Comparison of ENCODE assay signal across 13 cellular contexts in the genomic region with DNA sequence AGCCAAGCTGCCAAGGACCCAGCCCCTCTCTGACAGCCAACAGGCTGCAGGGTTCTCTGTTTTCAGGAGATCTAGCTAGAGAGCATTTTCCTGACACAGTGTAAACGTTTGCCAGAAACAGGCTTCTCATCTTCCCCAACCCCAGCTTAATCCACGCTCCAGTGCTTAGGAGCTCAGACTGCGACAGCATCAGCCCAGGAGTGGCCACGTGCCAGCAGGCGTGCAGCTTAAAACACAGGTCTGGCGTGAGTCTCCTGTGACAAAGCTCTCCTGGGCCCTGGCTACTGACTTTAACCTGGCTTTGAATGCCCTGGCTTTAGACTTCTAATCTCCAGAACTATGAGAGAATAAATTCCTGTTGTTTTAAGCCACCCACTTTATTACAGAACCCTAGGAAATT.
DNase-seq lines count a peak whose midpoint lies in the region; ATAC-seq and TF ChIP-seq lines count a peak whose summit lies in the region.
"Had no signal": no experiment of that assay in that cellular context is flagged by ENCODE, and none has a peak within 500 bp of the region (broad histone marks: within the 10 kb centered on the region; RNA-seq: fewer than 3 reads in every experiment).

No MANE protein-coding gene starts in this region.

- TF ChIP-seq POLR2A in body of pancreas (IDR thresholded peaks at IDR 0.05) = no peak

- no peaks in the 10 kb centered on the region for H4K20me1 ChIP-seq in neural progenitor cell (ENCODE audit: low read depth)

- peak; percentile 38 for ATAC-seq in body of pancreas
- ATAC-seq in HG03139 (IDR thresholded peaks at IDR 0.05; ENCODE audit: unreplicated experiment) = no peak
- ATAC-seq in GM21528 (IDR thresholded peaks at IDR 0.05; ENCODE audit: low FRiP score, unreplicated experiment) = no peak
- no peak for ATAC-seq in left lobe of liver

- H3K4me3 ChIP-seq in body of pancreas (no peak overlapping the region), neural progenitor cell (no peak overlapping the region)
- H3K4me3 ChIP-seq: esophagus muscularis mucosa had no signal

- H3K27ac Mint-ChIP-seq in neural progenitor cell (no peak overlapping the region), CD14-positive monocyte (no peak overlapping the region)

- H3K27me3 Mint-ChIP-seq in neural progenitor cell (ENCODE audit: insufficient read depth, low read depth) (peaks cover 3% of the 10 kb centered on the region), CD14-positive monocyte (ENCODE audit: low read depth in 3 of 3) (peaks cover 2 to 7% (median 6%) of the 10 kb centered on the region in 3 donors)

- H3F3A ChIP-seq in neural progenitor cell (ENCODE audit: low read depth) = no peaks in the 10 kb centered on the region

- H3K27ac ChIP-seq in body of pancreas (peak overlapping the region in 1 of 4 donors; percentile 13), neural progenitor cell (no peak overlapping the region)
- H3K27ac ChIP-seq: esophagus muscularis mucosa had no signal

- DNase-seq in DMS153 treated with DMSO at 0.1 percent for 48 hours (lab: John Stamatoyannopoulos, UW; ENCODE audit: unreplicated experiment) (peak; percentile 57), NCI-H2081 treated with DMSO at 0.1 percent for 48 hours (lab: John Stamatoyannopoulos, UW) (peak; percentile 50), body of pancreas (peak; percentile 17 to 67 (median 54)), neural progenitor cell (ENCODE audit: low spot score) (peak; percentile 53), CD14-positive monocyte (ENCODE audit: low spot score) (no peak), left lobe of liver (ENCODE audit: low spot score) (no peak)
- DNase-seq: GOT3; immature natural killer cell; stimulated activated CD4-positive, alpha-beta T cell treated with anti-CD3 and anti-CD28 coated beads, Interleukin-15, amount 100 ng/mL, for 24 hours had no signal

- no peaks in the 10 kb centered on the region for H3K36me3 Mint-ChIP-seq in neural progenitor cell
- H3K36me3 Mint-ChIP-seq in CD14-positive monocyte = no peaks in the 10 kb centered on the region
- H3K36me3 Mint-ChIP-seq: immature natural killer cell had no signal

- 43 to 52% methylated on average over 5 to 6 of the region's 6 CpGs for WGBS in body of pancreas, 2 donors

- no peaks in the 10 kb centered on the region for H3K79me2 ChIP-seq in neural progenitor cell (ENCODE audit: low read depth)

- H3K36me3 ChIP-seq in body of pancreas (replicated peaks in 1 of 2; ENCODE audit: insufficient read depth in 1 of 2, low read depth in 2 of 2) (no peaks in the 10 kb centered on the region), neural progenitor cell (no peaks in the 10 kb centered on the region)
- H3K36me3 ChIP-seq: esophagus muscularis mucosa had no signal

- no peaks in the 10 kb centered on the region for H3K9me3 ChIP-seq in body of pancreas
- H3K9me3 ChIP-seq in neural progenitor cell (ENCODE audit: low read depth) = no peaks in the 10 kb centered on the region
- H3K9me3 ChIP-seq: esophagus muscularis mucosa had no signal

- no peaks in the 10 kb centered on the region for H3K27me3 ChIP-seq in body of pancreas
- H3K27me3 ChIP-seq in neural progenitor cell = no peaks in the 10 kb centered on the region
- H3K27me3 ChIP-seq: esophagus muscularis mucosa had no signal

- H3K4me1 ChIP-seq in body of pancreas (peaks cover 24% of the 10 kb centered on the region), neural progenitor cell (no peaks in the 10 kb centered on the region)

- H3K4me3 Mint-ChIP-seq in neural progenitor cell = no peak overlapping the region
- no peak overlapping the region for H3K4me3 Mint-ChIP-seq in CD14-positive monocyte
- H3K4me3 Mint-ChIP-seq: immature natural killer cell, neural crest cell had no signal

- H3K9me3 Mint-ChIP-seq in neural progenitor cell = no peaks in the 10 kb centered on the region
- H3K9me3 Mint-ChIP-seq in CD14-positive monocyte = no peaks in the 10 kb centered on the region
- H3K9me3 Mint-ChIP-seq: immature natural killer cell had no signal

- intact Hi-C loops in body of pancreas (cut with DNase I) (no loop called here), CD14-positive monocyte (cut with micrococcal nuclease) (no loop called here)

- H3K9ac ChIP-seq in neural progenitor cell = no peak overlapping the region

- TF ChIP-seq CTCF in body of pancreas (IDR thresholded peaks at IDR 0.05) = no peak
- TF ChIP-seq CTCF in neural progenitor cell (IDR thresholded peaks at IDR 0.05) = no peak
- no peak for TF ChIP-seq CTCF in CD14-positive monocyte (IDR thresholded peaks at IDR 0.05)

- H3K4me2 ChIP-seq in neural progenitor cell = no peak overlapping the region

- H2AFZ ChIP-seq in neural progenitor cell (replicated peaks) = no peak overlapping the region

- peaks cover 5% of the 10 kb centered on the region for H3K4me1 Mint-ChIP-seq in neural progenitor cell
- H3K4me1 Mint-ChIP-seq in CD14-positive monocyte = no peaks in the 10 kb centered on the region
- H3K4me1 Mint-ChIP-seq: immature natural killer cell, neural crest cell had no signal

Comparison
In these comparisons a context has a peak if more than half of its experiments do, and no peak if none do; other contexts are left out.
1. DNase-seq: peak in DMS153 treated with DMSO at 0.1 percent for 48 hours (single experiment), NCI-H2081 treated with DMSO at 0.1 percent for 48 hours (single experiment), body of pancreas (4 of 4) and neural progenitor cell (single experiment); none in CD14-positive monocyte (single experiment) and left lobe of liver (single experiment).